8 cellular contexts compared by ENCODE assay signal in the genomic region with DNA sequence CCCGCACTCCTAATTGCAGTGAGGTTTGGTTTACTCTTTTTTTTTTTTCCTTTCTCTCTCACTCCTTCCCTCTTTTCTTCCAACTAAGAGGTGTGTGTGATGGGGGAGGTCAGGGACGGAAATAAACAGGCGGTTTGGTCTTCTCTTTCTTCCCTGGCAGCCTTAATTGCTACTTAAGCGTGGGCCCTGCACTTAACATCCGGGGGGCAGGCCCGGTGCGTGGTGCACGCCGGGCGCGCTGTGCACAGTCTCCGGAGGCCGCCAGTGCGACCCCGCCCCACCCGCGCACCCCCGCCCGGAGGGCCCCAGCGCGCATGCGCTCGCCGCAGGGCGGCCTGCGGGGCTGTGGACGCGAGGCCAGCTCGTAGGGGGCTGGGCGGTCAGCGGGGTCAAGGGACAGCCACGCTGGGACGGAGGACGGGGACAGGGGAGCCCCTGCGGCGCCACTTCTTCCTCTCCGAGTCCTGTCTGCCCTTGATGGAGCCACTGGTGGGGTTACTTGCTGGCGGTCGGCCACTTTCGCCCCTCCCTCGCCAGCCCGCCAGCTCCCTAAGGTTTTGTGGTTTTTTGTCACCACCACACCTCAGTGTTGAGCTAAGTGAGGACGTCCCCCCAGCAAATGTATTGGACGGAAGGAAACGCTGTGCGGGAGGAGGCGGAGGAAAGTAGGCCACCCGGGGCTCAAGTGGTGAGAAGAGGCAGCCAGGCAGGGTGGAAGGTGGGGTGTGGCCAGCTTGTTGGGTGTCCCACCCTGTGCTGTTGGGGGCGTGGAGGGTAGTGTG.
DNase-seq lines count a peak whose midpoint lies in the region; ATAC-seq, FAIRE-seq and TF ChIP-seq lines count a peak whose summit lies in the region.

No MANE protein-coding gene starts in this region.

- H4K20me1 ChIP-seq in GM12878 (ENCODE audit: control insufficient read depth, insufficient read depth), result no peaks in the 10 kb centered on the region

- DNase-seq in AG09309 (ENCODE audit: low read depth), result no peak
- peak; percentile 75 for DNase-seq in GM19239 (ENCODE audit: insufficient read length, low spot score)
- peak; percentile 67 for DNase-seq in NAMALWA (ENCODE audit: low spot score)
- DNase-seq in T-helper 9 cell, result peak; percentile 54
- DNase-seq in GM12878 (ENCODE audit: low read depth, low spot score), result no peak
- DNase-seq in iris pigment epithelial cell (ENCODE audit: low read depth), result peak; percentile 41
- peak; percentile 53 to 64 for DNase-seq in stimulated activated CD4-positive, alpha-beta T cell treated with anti-CD3 and anti-CD28 coated beads, Interleukin-1b, Interleukin-23, amount 100 ng/mL, for 1 hour (ENCODE audit: low read depth in 2 of 2)
- no peak for DNase-seq in foreskin melanocyte

- no peak overlapping the region for H3K27ac ChIP-seq in GM12878 (ENCODE audit: control insufficient read depth, insufficient read depth)

- FAIRE-seq in GM19239 (lab: Jason Lieb, UNC) (no peak), GM12878 (lab: Jason Lieb, UNC) (no peak)

- H3K79me2 ChIP-seq in GM12878 (ENCODE audit: control insufficient read depth, insufficient read depth, low read length), result no peaks in the 10 kb centered on the region

- peaks cover 0 to 3% of the 10 kb centered on the region in 2 experiments for H3K27me3 ChIP-seq in GM12878 (replicated peaks in 1 of 2; ENCODE audit: control insufficient read depth in 2 of 2, insufficient read depth in 2 of 2, low read length in 1 of 2)

- H2AFZ ChIP-seq in GM12878 (ENCODE audit: control insufficient read depth, low read depth, low read length), result peak overlapping the region; percentile 94

- no peaks in the 10 kb centered on the region for H3K36me3 ChIP-seq in GM12878 (ENCODE audit: control insufficient read depth in 2 of 2, insufficient read depth in 2 of 2, low read length in 1 of 2)

- in situ Hi-C loops in GM12878 (cut with MboI), result no loop called here

- RAD21 ChIA-PET in GM12878 (lab: Charles Lee; ENCODE audit: unreplicated experiment), result interaction anchor here (1.4 kb wide), 1 partner anchor 93 kb away, joined by 3 read pairs; no protein-coding TSS in a partner anchor

- no peaks in the 10 kb centered on the region; the same call in 2 of the 3 replicates for H3K9me3 ChIP-seq in GM12878 (replicated peaks; ENCODE audit: control insufficient read depth, insufficient read depth, low read length)

- peak overlapping the region; percentile 98 for H3K4me2 ChIP-seq in GM12878 (ENCODE audit: control insufficient read depth, insufficient read depth)

- SMC1A ChIA-PET in GM12878 (lab: Charles Lee; ENCODE audit: uncharacterized antibody, unreplicated experiment), result interaction anchor here (0.5 to 1.1 kb wide), 2 partner anchors 121 to 222 kb away, joined by 3 read pairs; a partner anchor contains a TSS

- POLR2A ChIA-PET in GM12878 (lab: Charles Lee), result no interaction called here

- WGBS in GM12878 (ENCODE audit: insufficient coverage, insufficient replicate concordance, low lambda C conversion rate, missing lambda C conversion rate), result 3% methylated on average over 29 of the region's 49 CpGs

- TF ChIP-seq EP300 in GM12878 (IDR thresholded peaks at IDR 0.05; ENCODE audit: borderline replicate concordance in 1 of 2, control insufficient read depth in 1 of 2, low read depth in 2 of 2, low read length in 2 of 2), result no peak

- H3K9ac ChIP-seq in GM12878 (ENCODE audit: control insufficient read depth, insufficient read depth, low read length), result peak overlapping the region; percentile 62; the same call in 1 of the 2 replicates

- peaks cover 14% of the 10 kb centered on the region for H3K4me1 ChIP-seq in GM12878 (ENCODE audit: control insufficient read depth, insufficient read depth, low read length)

- CTCF ChIA-PET in GM12878 (lab: Yijun Ruan, JAX), result interaction anchor here (0.8 to 1.1 kb wide), 2 partner anchors 15 to 17 kb away, joined by 3 to 4 read pairs; no protein-coding TSS in a partner anchor

- TF ChIP-seq RAD21 in GM12878 (IDR thresholded peaks at IDR 0.05; ENCODE audit: insufficient read depth, low read depth, low read length), result no peak

- TF ChIP-seq CTCF in AG09309 (IDR thresholded peaks at IDR 0.05; ENCODE audit: control insufficient read depth, insufficient read depth, low read depth, low read length, missing control alignments) (no peak), GM12878 (IDR thresholded peaks at IDR 0.05 in 2 of 3, conservative IDR thresholded peaks at IDR 0.05 in 1 of 3; ENCODE audit: control insufficient read depth in 2 of 3, extremely low read depth in 1 of 3, insufficient read depth in 1 of 3, low read depth in 3 of 3, low read length in 3 of 3) (no peak)

- H3K4me3 ChIP-seq in AG09309 (ENCODE audit: control insufficient read depth, low read depth, low read length) (peak overlapping the region; percentile 15), GM12878 (peak overlapping the region; percentile 65)

- intact Hi-C loops in GM12878 (cut with micrococcal nuclease; ENCODE audit: unreplicated experiment), result no loop called here

- TF ChIP-seq POLR2A in GM12878 (IDR thresholded peaks at IDR 0.05; ENCODE audit: low read depth, low read length), result peak; percentile 45; the same call in 1 of the 2 replicates

- BruUV-seq in GM12878 (replicated peaks; lab: Mats Ljungman, UMichigan), result no TSS peak

- ATAC-seq in GM12878, result peak; percentile 97

TF ChIP-seq in GM12878, 131 proteins besides CTCF, POLR2A, EP300 and RAD21 (continues in another document):
- TF ChIP-seq, protein P1, sequence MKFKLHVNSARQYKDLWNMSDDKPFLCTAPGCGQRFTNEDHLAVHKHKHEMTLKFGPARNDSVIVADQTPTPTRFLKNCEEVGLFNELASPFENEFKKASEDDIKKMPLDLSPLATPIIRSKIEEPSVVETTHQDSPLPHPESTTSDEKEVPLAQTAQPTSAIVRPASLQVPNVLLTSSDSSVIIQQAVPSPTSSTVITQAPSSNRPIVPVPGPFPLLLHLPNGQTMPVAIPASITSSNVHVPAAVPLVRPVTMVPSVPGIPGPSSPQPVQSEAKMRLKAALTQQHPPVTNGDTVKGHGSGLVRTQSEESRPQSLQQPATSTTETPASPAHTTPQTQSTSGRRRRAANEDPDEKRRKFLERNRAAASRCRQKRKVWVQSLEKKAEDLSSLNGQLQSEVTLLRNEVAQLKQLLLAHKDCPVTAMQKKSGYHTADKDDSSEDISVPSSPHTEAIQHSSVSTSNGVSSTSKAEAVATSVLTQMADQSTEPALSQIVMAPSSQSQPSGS (IDR thresholded peaks at IDR 0.05; ENCODE audit: low read length), result no peak
- TF ChIP-seq YBX1 (IDR thresholded peaks at IDR 0.05) (no peak), WRNIP1 (IDR thresholded peaks at IDR 0.05; ENCODE audit: borderline replicate concordance, low read depth, low read length) (no peak), RCOR1 (conservative IDR thresholded peaks at IDR 0.05; ENCODE audit: low read depth, low read length) (no peak), MEF2B (IDR thresholded peaks at IDR 0.05; ENCODE audit: partially characterized antibody, poor library complexity, severe bottlenecking) (no peak), RB1 (IDR thresholded peaks at IDR 0.05; ENCODE audit: borderline replicate concordance) (no peak), HDAC2 (IDR thresholded peaks at IDR 0.05) (no peak), ESRRA (IDR thresholded peaks at IDR 0.05; ENCODE audit: low read length) (no peak)
- TF ChIP-seq, protein P2, sequence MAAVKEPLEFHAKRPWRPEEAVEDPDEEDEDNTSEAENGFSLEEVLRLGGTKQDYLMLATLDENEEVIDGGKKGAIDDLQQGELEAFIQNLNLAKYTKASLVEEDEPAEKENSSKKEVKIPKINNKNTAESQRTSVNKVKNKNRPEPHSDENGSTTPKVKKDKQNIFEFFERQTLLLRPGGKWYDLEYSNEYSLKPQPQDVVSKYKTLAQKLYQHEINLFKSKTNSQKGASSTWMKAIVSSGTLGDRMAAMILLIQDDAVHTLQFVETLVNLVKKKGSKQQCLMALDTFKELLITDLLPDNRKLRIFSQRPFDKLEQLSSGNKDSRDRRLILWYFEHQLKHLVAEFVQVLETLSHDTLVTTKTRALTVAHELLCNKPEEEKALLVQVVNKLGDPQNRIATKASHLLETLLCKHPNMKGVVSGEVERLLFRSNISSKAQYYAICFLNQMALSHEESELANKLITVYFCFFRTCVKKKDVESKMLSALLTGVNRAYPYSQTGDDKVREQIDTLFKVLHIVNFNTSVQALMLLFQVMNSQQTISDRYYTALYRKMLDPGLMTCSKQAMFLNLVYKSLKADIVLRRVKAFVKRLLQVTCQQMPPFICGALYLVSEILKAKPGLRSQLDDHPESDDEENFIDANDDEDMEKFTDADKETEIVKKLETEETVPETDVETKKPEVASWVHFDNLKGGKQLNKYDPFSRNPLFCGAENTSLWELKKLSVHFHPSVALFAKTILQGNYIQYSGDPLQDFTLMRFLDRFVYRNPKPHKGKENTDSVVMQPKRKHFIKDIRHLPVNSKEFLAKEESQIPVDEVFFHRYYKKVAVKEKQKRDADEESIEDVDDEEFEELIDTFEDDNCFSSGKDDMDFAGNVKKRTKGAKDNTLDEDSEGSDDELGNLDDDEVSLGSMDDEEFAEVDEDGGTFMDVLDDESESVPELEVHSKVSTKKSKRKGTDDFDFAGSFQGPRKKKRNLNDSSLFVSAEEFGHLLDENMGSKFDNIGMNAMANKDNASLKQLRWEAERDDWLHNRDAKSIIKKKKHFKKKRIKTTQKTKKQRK (IDR thresholded peaks at IDR 0.05; ENCODE audit: low read depth, low read length), result no peak
- TF ChIP-seq, protein P3, sequence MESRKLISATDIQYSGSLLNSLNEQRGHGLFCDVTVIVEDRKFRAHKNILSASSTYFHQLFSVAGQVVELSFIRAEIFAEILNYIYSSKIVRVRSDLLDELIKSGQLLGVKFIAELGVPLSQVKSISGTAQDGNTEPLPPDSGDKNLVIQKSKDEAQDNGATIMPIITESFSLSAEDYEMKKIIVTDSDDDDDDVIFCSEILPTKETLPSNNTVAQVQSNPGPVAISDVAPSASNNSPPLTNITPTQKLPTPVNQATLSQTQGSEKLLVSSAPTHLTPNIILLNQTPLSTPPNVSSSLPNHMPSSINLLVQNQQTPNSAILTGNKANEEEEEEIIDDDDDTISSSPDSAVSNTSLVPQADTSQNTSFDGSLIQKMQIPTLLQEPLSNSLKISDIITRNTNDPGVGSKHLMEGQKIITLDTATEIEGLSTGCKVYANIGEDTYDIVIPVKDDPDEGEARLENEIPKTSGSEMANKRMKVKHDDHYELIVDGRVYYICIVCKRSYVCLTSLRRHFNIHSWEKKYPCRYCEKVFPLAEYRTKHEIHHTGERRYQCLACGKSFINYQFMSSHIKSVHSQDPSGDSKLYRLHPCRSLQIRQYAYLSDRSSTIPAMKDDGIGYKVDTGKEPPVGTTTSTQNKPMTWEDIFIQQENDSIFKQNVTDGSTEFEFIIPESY (IDR thresholded peaks at IDR 0.05), result no peak

Comparison
In these comparisons a context has a peak if more than half of its experiments do, and no peak if none do; other contexts are left out.
1. DNase-seq: peak in GM19239 (single experiment), NAMALWA (single experiment), T-helper 9 cell (single experiment), iris pigment epithelial cell (single experiment) and stimulated activated CD4-positive, alpha-beta T cell treated with anti-CD3 and anti-CD28 coated beads, Interleukin-1b, Interleukin-23, amount 100 ng/mL, for 1 hour (2 of 2); none in AG09309 (single experiment), GM12878 (single experiment) and foreskin melanocyte (single experiment).